In the genomic region with DNA sequence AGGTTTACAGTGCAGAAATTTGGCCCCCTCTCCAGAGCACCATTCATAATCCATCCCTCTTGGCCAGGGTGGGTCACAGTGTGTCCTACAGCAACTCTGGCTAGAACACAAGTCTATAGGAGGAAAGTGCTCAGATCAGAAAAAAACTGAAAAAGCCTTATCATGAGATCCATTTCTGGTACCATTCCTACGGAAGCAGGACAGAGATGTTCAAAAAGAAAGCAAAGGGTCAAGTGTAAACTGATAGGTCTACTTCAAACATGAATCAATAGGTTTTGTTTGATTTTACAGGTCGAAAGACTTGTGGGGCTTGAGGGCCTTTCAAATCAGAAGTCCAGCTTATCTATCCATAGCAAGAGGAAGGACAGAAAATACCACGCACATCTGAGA, we compare ENCODE assay signal across 21 cellular contexts.
"Had no signal": no experiment of that assay in that cellular context is flagged by ENCODE, and none has a peak within 500 bp of the region (broad histone marks: within the 10 kb centered on the region; RNA-seq: fewer than 3 reads in every experiment).

No MANE protein-coding gene starts in this region.

- H3K36me3 ChIP-seq: left lung, ovary, prostate gland, spleen had no signal

- H3K4me1 ChIP-seq: body of pancreas, left lung, prostate gland, spleen had no signal

- H3K4me3 ChIP-seq: body of pancreas, left lung, lung, ovary, prostate gland, spleen had no signal

- DNase-seq: activated B cell treated with CpG ODN at 0.5 μM for 24 hours; activated CD4-positive, alpha-beta memory T cell treated with anti-CD3 and anti-CD28 coated beads for 36 hours; activated CD4-positive, alpha-beta T cell treated with anti-CD3 and anti-CD28 coated beads for 4 hours; activated effector memory CD4-positive, alpha-beta T cell treated with Interleukin-2 at 50 U/mL for 16 hours; activated naive CD4-positive, alpha-beta T cell treated with anti-CD3 and anti-CD28 coated beads, Interleukin-2, amount 10 ng/mL, durations not matched to agents 7 days and 5 days; activated T-cell treated with anti-CD3 and anti-CD28 coated beads, Interleukin-2, amount 50 U/mL, for 48 hours; amygdala; body of pancreas; dermis blood vessel endothelial cell; effector memory CD4-positive, alpha-beta T cell; immature natural killer cell; left lung; natural killer cell; ovary; stimulated activated CD4-positive, alpha-beta T cell treated with anti-CD3 and anti-CD28 coated beads, Interleukin-4, amount 100 ng/mL, for 1 hour; stimulated activated naive CD4-positive, alpha-beta T cell; T-helper 9 cell had no signal

- H3K27me3 ChIP-seq: body of pancreas, left lung, ovary had no signal

- H3K9me3 ChIP-seq: body of pancreas, left lung, ovary, prostate gland, spleen had no signal

- ATAC-seq: body of pancreas, esophagus mucosa, left lung, natural killer cell had no signal

- H3K27ac ChIP-seq: body of pancreas, left lung, ovary, prostate gland, spleen had no signal
